Comparison of ENCODE assay signal across 8 cellular contexts in genomic region chr1:1013105-1013921, GRCh38. TPM values are rescaled to one million over a fixed set of nuclear protein-coding genes. Genes with fewer than 3 reads are reported as not detected.
DNase-seq lines count a peak whose midpoint lies in the region; ATAC-seq and TF ChIP-seq lines count a peak whose summit lies in the region.

Gene ISG15 (plus strand): TSS chr1:1013497. CDS start chr1:1013574, 77 bp downstream.

- peak; percentile 85 for TF ChIP-seq POLR2A in IMR-90 (IDR thresholded peaks at IDR 0.05; ENCODE audit: low read depth, low read length)
- TF ChIP-seq POLR2A in suprapubic skin (IDR thresholded peaks at IDR 0.05), result peak in 1 of 2 donors; percentile 46

- peak; percentile 86 for ATAC-seq in GM21390 (IDR thresholded peaks at IDR 0.05; ENCODE audit: unreplicated experiment)
- peak; percentile 95 for ATAC-seq in IMR-90 (ENCODE audit: low read depth)

- H3K79me1 ChIP-seq in IMR-90 (ENCODE audit: low read depth in 1 of 2, low read length in 2 of 2), result peaks cover 0 to 11% of the 10 kb centered on the region in 2 experiments; a peak in 2 of 4 replicates

- peak within 1 kb of the TSS; percentile 92 for H3K56ac ChIP-seq in IMR-90 (ENCODE audit: extremely low read depth, insufficient read depth, low read length)

- H3K4ac ChIP-seq in IMR-90 (ENCODE audit: low read depth, low read length), result peak within 1 kb of the TSS; percentile 88

- peak within 1 kb of the TSS; percentile 69 for H2BK20ac ChIP-seq in IMR-90 (ENCODE audit: low read depth, low read length)

- H4K5ac ChIP-seq in IMR-90 (ENCODE audit: low read depth, low read length), result peak within 1 kb of the TSS; percentile 35

- BruUV-seq in IMR-90 (replicated peaks; lab: Mats Ljungman, UMichigan), result no TSS peak

- H3K36me3 ChIP-seq in IMR-90 (ENCODE audit: control insufficient read depth, insufficient read depth, low read length) (no peaks in the 10 kb centered on the region), suprapubic skin (no peaks in the 10 kb centered on the region)

- H2AFZ ChIP-seq in IMR-90 (replicated peaks; ENCODE audit: low read length, poor library complexity), result peak within 1 kb of the TSS; percentile 99

- H3K27ac ChIP-seq in IMR-90 (ENCODE audit: insufficient read depth, low read length) (peak within 1 kb of the TSS; percentile 82), suprapubic skin (peak within 1 kb of the TSS; percentile 36)

- H3K4me1 ChIP-seq in IMR-90 (ENCODE audit: control insufficient read depth, insufficient read depth, low read length) (peaks cover 4% of the 10 kb centered on the region), suprapubic skin (peaks cover 22% of the 10 kb centered on the region)

- H3K36me3 Mint-ChIP-seq in activated naive CD4-positive, alpha-beta T cell treated with anti-CD3 and anti-CD28 coated beads for 36 hours (ENCODE audit: low read depth), result peaks cover 6% of the 10 kb centered on the region

- no peak for TF ChIP-seq EP300 in suprapubic skin (IDR thresholded peaks at IDR 0.05)

- H4K91ac ChIP-seq in IMR-90 (ENCODE audit: insufficient read depth, low read depth, low read length), result peak within 1 kb of the TSS; percentile 94

- DNase-seq in DMS 273 treated with DMSO at 0.1 percent for 48 hours (lab: John Stamatoyannopoulos, UW) (peak; percentile 49), IMR-90 (peak; percentile 83), SK-MEL-5 (ENCODE audit: low read depth, low spot score) (peak; percentile 71), germinal center (ENCODE audit: low spot score) (peak; percentile 76), occipital lobe (lab: John Stamatoyannopoulos, UW) (peak; percentile 54), suprapubic skin (ENCODE audit: low spot score in 2 of 2) (peak; percentile 91 to 94)
- peak; percentile 92 for DNase-seq in activated naive CD4-positive, alpha-beta T cell treated with anti-CD3 and anti-CD28 coated beads for 36 hours

- no peaks in the 10 kb centered on the region for H3K9me3 ChIP-seq in IMR-90 (ENCODE audit: control insufficient read depth, insufficient read depth, low read length)
- no peaks in the 10 kb centered on the region for H3K9me3 ChIP-seq in suprapubic skin

- H2BK5ac ChIP-seq in IMR-90 (ENCODE audit: low read depth, low read length, poor library complexity, severe bottlenecking), result peak within 1 kb of the TSS; percentile 75

- H2BK15ac ChIP-seq in IMR-90 (ENCODE audit: low read depth, low read length), result peak within 1 kb of the TSS; percentile 86; the same call in 2 of the 3 replicates

- H3K4me3 ChIP-seq in IMR-90 (ENCODE audit: insufficient read depth, low read depth, low read length), result peak within 1 kb of the TSS; percentile 54
- H3K4me3 ChIP-seq in suprapubic skin, result peak within 1 kb of the TSS; percentile 50

- peak within 1 kb of the TSS; percentile 79 for H3K9ac ChIP-seq in IMR-90 (ENCODE audit: low read depth, low read length)

- intact Hi-C loops in IMR-90 (cut with micrococcal nuclease), result loop anchor here (2.0 kb wide), 1 partner anchor 27 kb away; no protein-coding TSS in a partner anchor
- intact Hi-C loops in activated naive CD4-positive, alpha-beta T cell treated with anti-CD3 and anti-CD28 coated beads for 36 hours (cut with micrococcal nuclease), result loop anchor here (1.0 to 2.0 kb wide), 4 partner anchors 13 to 51 kb away; partner anchors contain the start of gene HES4

- 9% methylated on average over 16 of the region's 30 CpGs; no CpG with 5 or more reads in 1 of the 2 experiments for WGBS in IMR-90 (ENCODE audit: extremely low coverage in 2 of 2, insufficient read length in 1 of 2), 2 experiments
- WGBS in suprapubic skin, result 3% methylated on average over 26 of the region's 30 CpGs

- H3K27me3 ChIP-seq in IMR-90 (ENCODE audit: control insufficient read depth, insufficient read depth, low read length) (no peaks in the 10 kb centered on the region), suprapubic skin (no peaks in the 10 kb centered on the region)

- H3K9me3 Mint-ChIP-seq in activated naive CD4-positive, alpha-beta T cell treated with anti-CD3 and anti-CD28 coated beads for 36 hours, result no peaks in the 10 kb centered on the region

- H4K20me1 ChIP-seq in IMR-90 (ENCODE audit: insufficient read depth, low read length), result no peaks in the 10 kb centered on the region

- in situ Hi-C loops in IMR-90 (cut with MboI; ENCODE audit: low sequenced_read_pairs) (no loop called here), SK-MEL-5 (cut with HindIII; ENCODE audit: low pct_unique_long_range_greater_than_20kb, low sequenced_read_pairs) (no loop called here)

- H3K9me1 ChIP-seq in IMR-90 (ENCODE audit: insufficient read depth, low read length), result no peaks in the 10 kb centered on the region

- no peak for TF ChIP-seq RAD21 in IMR-90 (IDR thresholded peaks at IDR 0.05; ENCODE audit: low read length)

- peaks cover 4% of the 10 kb centered on the region for H3K27me3 Mint-ChIP-seq in activated naive CD4-positive, alpha-beta T cell treated with anti-CD3 and anti-CD28 coated beads for 36 hours (ENCODE audit: low read depth)

- H2AK9ac ChIP-seq in IMR-90 (replicated peaks; ENCODE audit: low read depth, low read length, poor library complexity), result peak within 1 kb of the TSS; percentile 98

- peak within 1 kb of the TSS; percentile 96 for H3K14ac ChIP-seq in IMR-90 (replicated peaks; ENCODE audit: low read depth, low read length)

- peak within 1 kb of the TSS; percentile 86 for H3K4me2 ChIP-seq in IMR-90 (ENCODE audit: low read depth, low read length)

- TF ChIP-seq CTCF in IMR-90 (conservative IDR thresholded peaks at IDR 0.05; ENCODE audit: low read depth, low read length), result no peak
- no peak for TF ChIP-seq CTCF in suprapubic skin (IDR thresholded peaks at IDR 0.05)

- dilution Hi-C loops in IMR-90 (cut with HindIII; ENCODE audit: low sequenced_read_pairs, unreplicated experiment), result no loop called here

- CTCF ChIA-PET in IMR-90 (lab: Yijun Ruan, JAX), result interaction anchor here (0.7 kb wide), 1 partner anchor 12 kb away, joined by 3 read pairs; no protein-coding TSS in a partner anchor
- CTCF ChIA-PET in activated naive CD4-positive, alpha-beta T cell treated with anti-CD3 and anti-CD28 coated beads for 36 hours (lab: Charles Lee), result interaction anchor here (0.7 to 3.5 kb wide), 6 partner anchors 11 to 51 kb away, joined by 3 to 19 read pairs (median 7); no protein-coding TSS in a partner anchor

- peaks cover 29% of the 10 kb centered on the region for H3K4me1 Mint-ChIP-seq in activated naive CD4-positive, alpha-beta T cell treated with anti-CD3 and anti-CD28 coated beads for 36 hours (ENCODE audit: low read depth)

- peak within 1 kb of the TSS; percentile 86 for H3K27ac Mint-ChIP-seq in activated naive CD4-positive, alpha-beta T cell treated with anti-CD3 and anti-CD28 coated beads for 36 hours

- H2AK5ac ChIP-seq in IMR-90 (ENCODE audit: low read depth, low read length), result peak within 1 kb of the TSS; percentile 92

- H2BK120ac ChIP-seq in IMR-90 (ENCODE audit: low read depth, low read length), result peak within 1 kb of the TSS; percentile 85

- peak within 1 kb of the TSS; percentile 68 to 96 for H4K8ac ChIP-seq in IMR-90 (ENCODE audit: low read depth in 2 of 2, low read length in 2 of 2)

- peak within 1 kb of the TSS; percentile 56 for H3K18ac ChIP-seq in IMR-90 (ENCODE audit: low read depth, low read length)

- peak within 1 kb of the TSS; percentile 96 for H3K23ac ChIP-seq in IMR-90 (ENCODE audit: low read depth, low read length)

- POLR2A ChIA-PET in IMR-90 (lab: Charles Lee; ENCODE audit: unreplicated experiment), result interaction anchor here (0.6 kb wide), 1 partner anchor 288 kb away, joined by 7 read pairs; no protein-coding TSS in a partner anchor

- peak within 1 kb of the TSS; percentile 94 for H3K4me3 Mint-ChIP-seq in activated naive CD4-positive, alpha-beta T cell treated with anti-CD3 and anti-CD28 coated beads for 36 hours

TF ChIP-seq in IMR-90, 13 proteins besides CTCF, POLR2A, EP300 and RAD21:
- TF ChIP-seq BHLHE40 (IDR thresholded peaks at IDR 0.05; ENCODE audit: low read depth, low read length), result peak; percentile 57; the same call in 1 of the 2 replicates
- no peak for TF ChIP-seq NFE2L2 (IDR thresholded peaks at IDR 0.05; ENCODE audit: low read depth, low read length)
- peak; percentile 93 for TF ChIP-seq MXI1 (IDR thresholded peaks at IDR 0.05; ENCODE audit: borderline replicate concordance, low read depth, low read length)
- peak; percentile 33; the same call in 1 of the 2 replicates for TF ChIP-seq MAZ (IDR thresholded peaks at IDR 0.05; ENCODE audit: borderline replicate concordance, low read depth, low read length)
- no peak for TF ChIP-seq USF2 (IDR thresholded peaks at IDR 0.05; ENCODE audit: low read depth, low read length)
- no peak for TF ChIP-seq RCOR1 (IDR thresholded peaks at IDR 0.05; ENCODE audit: insufficient replicate concordance, low read length)

RNA-seq across cellular contexts. Expression of gene ISG15, which starts in this region (rescaled TPM):
- total RNA-seq in IMR-90 (2012; rRNA removed) (92.2 and 105 TPM in 2 replicates), occipital lobe (15.0 TPM), suprapubic skin (10 to 100 TPM in 1 of 4 donors, 1 to 10 TPM in 3; 5.4 to 10.1 (median 7.9) TPM)
- 99.1 and 138 TPM in 2 replicates for polyA plus RNA-seq in IMR-90 (2012; rRNA removed)
- polyA plus RNA-seq in IMR-90 (2012; cell fraction: cytosol; rRNA removed), result 153 and 262 TPM in 2 replicates
- 50.0 and 115 TPM in 2 replicates for polyA plus RNA-seq in IMR-90 (2012; cell fraction: nucleus; rRNA removed; ENCODE audit: low replicate concordance)
- 3.1 and 6.2 TPM in 2 replicates for total RNA-seq in SK-MEL-5 (2014; rRNA removed; shearing (Covaris generic))
- polyA plus RNA-seq in SK-MEL-5 (2015; cell fraction: cytosol; rRNA removed), result 4.5 and 8.6 TPM in 2 replicates
- polyA plus RNA-seq in SK-MEL-5 (2015; cell fraction: nucleus; rRNA removed), result not detected in 2 replicates
- total RNA-seq in activated naive CD4-positive, alpha-beta T cell treated with anti-CD3 and anti-CD28 coated beads for 36 hours, result 100 to 1,000 TPM; 143 to 147 TPM

Comparison
In these comparisons a context has a peak if more than half of its experiments do, and no peak if none do; other contexts are left out.
1. Peak in every context shown above with its lines: DNase-seq, ATAC-seq, H3K4me3 ChIP-seq and H3K27ac ChIP-seq.